ENCODE assay signal across 22 cellular contexts in genomic region chr4:164997941-164998340, GRCh38. TPM values are rescaled to one million over a fixed set of nuclear protein-coding genes. Genes with fewer than 3 reads are reported as not detected.
"Had no signal": no experiment of that assay in that cellular context is flagged by ENCODE, and none has a peak within 500 bp of the region (broad histone marks: within the 10 kb centered on the region; RNA-seq: fewer than 3 reads in every experiment).

No MANE protein-coding gene starts in this region.

- H3K36me3 Mint-ChIP-seq: activated naive CD8-positive, alpha-beta T cell treated with anti-CD3 and anti-CD28 coated beads, Interleukin-2, amount 10 ng/mL, durations not matched to agents 7 days and 5 days had no signal

- H3K27ac Mint-ChIP-seq: activated CD4-positive, alpha-beta T cell treated with anti-CD3 and anti-CD28 coated beads, Interleukin-2, amount 10 ng/mL, durations not matched to agents 7 days and 5 days; activated naive CD8-positive, alpha-beta T cell treated with anti-CD3 and anti-CD28 coated beads, Interleukin-2, amount 10 ng/mL, durations not matched to agents 7 days and 5 days; activated T-helper 1 cell treated with anti-CD3 and anti-CD28 coated beads, Interleukin-12 subunit alpha, Interleukin-12 subunit beta, Interleukin-2, Interleukin-4 antibody, amounts not matched to agents 30 ng/mL and 10 ng/mL and 1 ng/mL, durations not matched to agents 14 hours and 24 hours and 36 hours; nephron progenitor cell; progenitor cell of endocrine pancreas had no signal

- H3K4me1 Mint-ChIP-seq: activated CD4-positive, alpha-beta T cell treated with anti-CD3 and anti-CD28 coated beads, Interleukin-2, amount 10 ng/mL, durations not matched to agents 7 days and 5 days; activated naive CD8-positive, alpha-beta T cell treated with anti-CD3 and anti-CD28 coated beads, Interleukin-2, amount 10 ng/mL, durations not matched to agents 7 days and 5 days had no signal

- H3K27me3 ChIP-seq: gastroesophageal sphincter, testis had no signal

- H3K27me3 Mint-ChIP-seq: progenitor cell of endocrine pancreas had no signal

- H3K9me3 ChIP-seq: gastroesophageal sphincter, testis had no signal

- H3K9me3 Mint-ChIP-seq: activated CD4-positive, alpha-beta T cell treated with anti-CD3 and anti-CD28 coated beads, Interleukin-2, amount 10 ng/mL, durations not matched to agents 7 days and 5 days; activated naive CD8-positive, alpha-beta T cell treated with anti-CD3 and anti-CD28 coated beads, Interleukin-2, amount 10 ng/mL, durations not matched to agents 7 days and 5 days; activated T-helper 1 cell treated with anti-CD3 and anti-CD28 coated beads, Interleukin-12 subunit alpha, Interleukin-12 subunit beta, Interleukin-2, Interleukin-4 antibody, amounts not matched to agents 30 ng/mL and 10 ng/mL and 1 ng/mL, durations not matched to agents 14 hours and 24 hours and 36 hours had no signal

- H3K4me1 ChIP-seq: gastroesophageal sphincter, testis had no signal

- H3K27ac ChIP-seq: gastroesophageal sphincter, skin epidermis, testis had no signal

- DNase-seq: activated CD4-positive, alpha-beta T cell treated with anti-CD3 and anti-CD28 coated beads, Interleukin-2, amount 10 ng/mL, durations not matched to agents 7 days and 5 days; activated CD4-positive, CD25-positive, alpha-beta regulatory T cell; activated naive CD4-positive, alpha-beta T cell; activated naive CD8-positive, alpha-beta T cell treated with anti-CD3 and anti-CD28 coated beads, Interleukin-2, amount 10 ng/mL, durations not matched to agents 7 days and 5 days; dermis blood vessel endothelial cell; kidney glomerular epithelial cell; nephron progenitor cell; occipital lobe; right cardiac atrium; stimulated activated CD4-positive, alpha-beta T cell treated with anti-CD3 and anti-CD28 coated beads, Interleukin-4, amount 100 ng/mL, for 24 hours; stimulated activated CD8-positive, alpha-beta memory T cell treated with anti-CD3 and anti-CD28 coated beads, Interleukin-4, amount 100 ng/mL, for 48 hours; stimulated activated naive CD8-positive, alpha-beta T cell treated with anti-CD3 and anti-CD28 coated beads, Interleukin-15, Interleukin-2, amounts not matched to agents 100 U/mL and 50 U/mL, for 24 hours; testis had no signal

- H3K36me3 ChIP-seq: gastroesophageal sphincter had no signal

- ATAC-seq: gastroesophageal sphincter; right cardiac atrium; stimulated activated naive CD8-positive, alpha-beta T cell treated with anti-CD3 and anti-CD28 coated beads, Interleukin-15, Interleukin-2, amounts not matched to agents 100 U/mL and 50 U/mL, for 24 hours had no signal

- H3K4me3 Mint-ChIP-seq: activated CD4-positive, alpha-beta T cell treated with anti-CD3 and anti-CD28 coated beads, Interleukin-2, amount 10 ng/mL, durations not matched to agents 7 days and 5 days; activated naive CD8-positive, alpha-beta T cell treated with anti-CD3 and anti-CD28 coated beads, Interleukin-2, amount 10 ng/mL, durations not matched to agents 7 days and 5 days; activated T-helper 1 cell treated with anti-CD3 and anti-CD28 coated beads, Interleukin-12 subunit alpha, Interleukin-12 subunit beta, Interleukin-2, Interleukin-4 antibody, amounts not matched to agents 30 ng/mL and 10 ng/mL and 1 ng/mL, durations not matched to agents 14 hours and 24 hours and 36 hours; nephron progenitor cell had no signal

- H3K4me3 ChIP-seq: gastroesophageal sphincter, skin epidermis, testis had no signal

RNA-seq across cellular contexts. Expression of gene TRIM61, which starts 20.5 kb away (rescaled TPM):
- total RNA-seq: dermis blood vessel endothelial cell, lower leg skin had no signal

RNA-seq across cellular contexts. Expression of gene TRIM60, which starts 33.9 kb away (rescaled TPM):
- total RNA-seq: activated CD4-positive, alpha-beta T cell treated with anti-CD3 and anti-CD28 coated beads, Interleukin-2, amount 10 ng/mL, durations not matched to agents 7 days and 5 days; activated naive CD8-positive, alpha-beta T cell treated with anti-CD3 and anti-CD28 coated beads, Interleukin-2, amount 10 ng/mL, durations not matched to agents 7 days and 5 days; activated T-helper 1 cell treated with anti-CD3 and anti-CD28 coated beads, Interleukin-12 subunit alpha, Interleukin-12 subunit beta, Interleukin-2, Interleukin-4 antibody, amounts not matched to agents 30 ng/mL and 10 ng/mL and 1 ng/mL, durations not matched to agents 14 hours and 24 hours and 36 hours; cerebellum; dermis blood vessel endothelial cell; gastroesophageal sphincter; lower leg skin; mesenteric fat pad; occipital lobe; progenitor cell of endocrine pancreas; right cardiac atrium; T-helper 2 cell treated with Interferon-gamma antibody and Interleukin-4, amounts not matched to agents 100 ng/mL and 5 ng/mL, for 36 hours; ureter had no signal

RNA-seq across cellular contexts. Expression of gene TRIM75, which starts 55.7 kb away (rescaled TPM):
- total RNA-seq: activated CD4-positive, alpha-beta T cell treated with anti-CD3 and anti-CD28 coated beads, Interleukin-2, amount 10 ng/mL, durations not matched to agents 7 days and 5 days; activated naive CD8-positive, alpha-beta T cell treated with anti-CD3 and anti-CD28 coated beads, Interleukin-2, amount 10 ng/mL, durations not matched to agents 7 days and 5 days; activated T-helper 1 cell treated with anti-CD3 and anti-CD28 coated beads, Interleukin-12 subunit alpha, Interleukin-12 subunit beta, Interleukin-2, Interleukin-4 antibody, amounts not matched to agents 30 ng/mL and 10 ng/mL and 1 ng/mL, durations not matched to agents 14 hours and 24 hours and 36 hours; cerebellum; dermis blood vessel endothelial cell; lower leg skin; mesenteric fat pad; occipital lobe; progenitor cell of endocrine pancreas; right cardiac atrium; T-helper 2 cell treated with Interferon-gamma antibody and Interleukin-4, amounts not matched to agents 100 ng/mL and 5 ng/mL, for 36 hours; ureter had no signal
